In the genomic region with DNA sequence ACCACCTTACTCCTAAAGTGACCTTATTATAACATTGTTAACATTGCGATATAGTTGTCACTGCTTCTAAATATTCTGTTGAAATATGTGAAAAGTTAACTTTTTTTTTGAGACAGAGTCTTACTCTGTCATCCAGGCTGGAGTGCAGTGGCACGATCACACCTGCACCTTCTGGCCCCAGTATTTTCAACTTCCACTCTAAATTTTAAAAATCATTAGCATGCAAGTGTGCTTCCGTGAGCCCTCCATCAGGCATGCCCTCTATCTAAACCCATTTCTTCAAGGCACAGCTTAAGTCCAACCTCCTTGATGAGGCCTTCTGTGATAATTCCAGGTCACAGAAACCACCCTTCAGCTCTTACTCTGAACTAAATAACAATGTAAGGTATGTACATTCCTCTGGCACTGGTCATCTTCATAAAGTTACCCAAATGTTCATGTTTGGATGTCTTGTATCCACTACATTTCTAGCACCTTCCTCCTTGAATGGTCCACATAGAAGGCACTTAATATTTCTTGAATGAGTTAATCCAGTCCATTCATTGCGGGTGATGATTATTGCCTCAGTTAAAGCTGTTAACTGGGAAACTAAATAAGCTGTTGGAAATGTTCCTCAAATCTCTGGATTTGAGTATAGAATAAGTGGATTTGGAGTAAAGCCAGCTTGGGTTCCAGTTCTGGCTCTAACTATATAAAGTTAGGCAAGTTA, we compare ENCODE assay signal across 12 cellular contexts. TPM values are rescaled to one million over a fixed set of nuclear protein-coding genes. Genes with fewer than 3 reads are reported as not detected.
DNase-seq lines count a peak whose midpoint lies in the region; ATAC-seq and TF ChIP-seq lines count a peak whose summit lies in the region.
"Had no signal": no experiment of that assay in that cellular context is flagged by ENCODE, and none has a peak within 500 bp of the region (broad histone marks: within the 10 kb centered on the region; RNA-seq: fewer than 3 reads in every experiment).

No MANE protein-coding gene starts in this region.

- no TSS peak for BruUV-seq in HCT116 (replicated peaks; lab: Mats Ljungman, UMichigan)

- DNase-seq in HCT116 (ENCODE audit: low read depth, low spot score) = no peak
- no peak for DNase-seq in activated CD8-positive, alpha-beta T cell treated with anti-CD3 and anti-CD28 coated beads for 36 hours
- DNase-seq in iris pigment epithelial cell (ENCODE audit: low read depth) = peak; percentile 66
- no peak for DNase-seq in HUDEP-2 (lab: John Stamatoyannopoulos, UW; ENCODE audit: unreplicated experiment in 76 of 76)
- no peak for DNase-seq in NCI-H1105 (lab: John Stamatoyannopoulos, UW)
- DNase-seq in HuH-7 (ENCODE audit: low spot score) = no peak
- DNase-seq: dermis blood vessel endothelial cell, kidney, OCI-M1, retina had no signal

- no peaks in the 10 kb centered on the region for H3K9me2 ChIP-seq in HCT116 (ENCODE audit: insufficient read depth)

- no peak for TF ChIP-seq CTCF in HCT116 (IDR thresholded peaks at IDR 0.05 in 2 of 3, conservative IDR thresholded peaks at IDR 0.05 in 1 of 3; ENCODE audit: borderline replicate concordance in 1 of 3, insufficient read depth in 1 of 3, low read depth in 2 of 3, low read length in 2 of 3)
- no peak for TF ChIP-seq CTCF in activated CD8-positive, alpha-beta T cell treated with anti-CD3 and anti-CD28 coated beads for 36 hours (IDR thresholded peaks at IDR 0.05)

- intact Hi-C loops in HCT116 (cut with micrococcal nuclease) = no loop called here
- intact Hi-C loops in activated CD8-positive, alpha-beta T cell treated with anti-CD3 and anti-CD28 coated beads for 36 hours (cut with micrococcal nuclease) = loop anchor here (10.0 kb wide), 1 partner anchor 217 kb away; no protein-coding TSS in a partner anchor

- 0 out of 2 replicates have a peak, but pooled peaks cover 4% of the 10 kb centered on the region for H3K9me3 ChIP-seq in BLaER1
- no peaks in the 10 kb centered on the region for H3K9me3 ChIP-seq in HCT116 (ENCODE audit: control insufficient read depth in 1 of 2, insufficient read depth in 1 of 2, low read depth in 1 of 2, low read length in 2 of 2)

- peak overlapping the region; percentile 3 for H3K27ac Mint-ChIP-seq in activated CD8-positive, alpha-beta T cell treated with anti-CD3 and anti-CD28 coated beads for 36 hours

- CTCF ChIA-PET in HCT116 (lab: Charles Lee) = no interaction called here
- CTCF ChIA-PET in activated CD8-positive, alpha-beta T cell treated with anti-CD3 and anti-CD28 coated beads for 36 hours (lab: Charles Lee) = interaction anchor here (1.0 to 4.0 kb wide), 5 partner anchors 9 to 146 kb away, joined by 3 to 20 read pairs (median 4); no protein-coding TSS in a partner anchor

- no peaks in the 10 kb centered on the region for H3K27me3 Mint-ChIP-seq in activated CD8-positive, alpha-beta T cell treated with anti-CD3 and anti-CD28 coated beads for 36 hours

- RAD21 ChIA-PET in HCT116 (lab: Charles Lee; ENCODE audit: low non-redundant PET in 1 of 2, low total read pairs in 2 of 2, uncharacterized antibody in 2 of 2, unreplicated experiment in 2 of 2) = no interaction called here

- H3K4me1 Mint-ChIP-seq in activated CD8-positive, alpha-beta T cell treated with anti-CD3 and anti-CD28 coated beads for 36 hours (ENCODE audit: low read depth) = peaks cover 60% of the 10 kb centered on the region

- H3K27ac ChIP-seq in BLaER1 (no peak overlapping the region), HCT116 (ENCODE audit: low read depth, low read length) (no peak overlapping the region)

- H3K79me2 ChIP-seq in HCT116 (ENCODE audit: insufficient read depth, low read length) = no peaks in the 10 kb centered on the region

- H3K4me1 ChIP-seq in BLaER1 (peaks cover 73% of the 10 kb centered on the region), HCT116 (ENCODE audit: control insufficient read depth in 1 of 2, insufficient read depth in 2 of 2, low read length in 2 of 2) (peaks cover 4 to 11% of the 10 kb centered on the region in 2 experiments)

- POLR2A ChIA-PET in HCT116 (lab: Charles Lee) = no interaction called here
- POLR2A ChIA-PET in activated CD8-positive, alpha-beta T cell treated with anti-CD3 and anti-CD28 coated beads for 36 hours (lab: Charles Lee) = interaction anchor here (0.6 to 2.5 kb wide), 3 partner anchors 38 to 159 kb away, joined by 3 to 7 read pairs (median 4); a partner anchor contains a TSS

- ATAC-seq in HCT116 = peak; percentile 42; the same call in 1 of the 2 replicates
- no peak for ATAC-seq in activated CD8-positive, alpha-beta T cell treated with anti-CD3 and anti-CD28 coated beads for 36 hours
- ATAC-seq in activated CD4-positive, CD25-positive, alpha-beta regulatory T cell treated with anti-CD3 and anti-CD28 coated beads, Interleukin-2, amount 50 U/mL, for 24 hours = no peak

- H3K4me3 Mint-ChIP-seq in activated CD8-positive, alpha-beta T cell treated with anti-CD3 and anti-CD28 coated beads for 36 hours = no peak overlapping the region

- H3K9ac ChIP-seq in BLaER1 (no peak overlapping the region), HCT116 (ENCODE audit: low read length) (no peak overlapping the region)

- H3K27me3 ChIP-seq in BLaER1 = no peaks in the 10 kb centered on the region
- H3K27me3 ChIP-seq in HCT116 (ENCODE audit: insufficient read depth, low read length) = no peaks in the 10 kb centered on the region

- H2AFZ ChIP-seq in HCT116 (ENCODE audit: low read depth, low read length, poor library complexity, severe bottlenecking) = no peak overlapping the region

- H3K4me3 ChIP-seq in BLaER1 (no peak overlapping the region), HCT116 (replicated peaks in 1 of 2; ENCODE audit: low read depth in 1 of 2, low read length in 2 of 2) (no peak overlapping the region)

- H3K36me3 Mint-ChIP-seq in activated CD8-positive, alpha-beta T cell treated with anti-CD3 and anti-CD28 coated beads for 36 hours (ENCODE audit: low read depth) = no peaks in the 10 kb centered on the region

- H3K36me3 ChIP-seq in BLaER1 (no peaks in the 10 kb centered on the region), HCT116 (ENCODE audit: control insufficient read depth in 1 of 2, insufficient read depth in 2 of 2, low read length in 2 of 2) (no peaks in the 10 kb centered on the region)

- no peak for TF ChIP-seq POLR2A in HCT116 (IDR thresholded peaks at IDR 0.05; ENCODE audit: borderline replicate concordance, extremely low read depth, insufficient read depth, insufficient read length)

- H3K9me3 Mint-ChIP-seq in activated CD8-positive, alpha-beta T cell treated with anti-CD3 and anti-CD28 coated beads for 36 hours = no peaks in the 10 kb centered on the region

- no peaks in the 10 kb centered on the region for H4K20me1 ChIP-seq in BLaER1
- H4K20me1 ChIP-seq in HCT116 (ENCODE audit: insufficient read depth) = no peaks in the 10 kb centered on the region

- TF ChIP-seq RAD21 in HCT116 (IDR thresholded peaks at IDR 0.05; ENCODE audit: low read depth) = no peak

- peak overlapping the region; percentile 75 for H3K4me2 ChIP-seq in BLaER1
- H3K4me2 ChIP-seq in HCT116 (ENCODE audit: low read length) = no peak overlapping the region

TF ChIP-seq in HCT116, 20 proteins besides CTCF, POLR2A, EP300 and RAD21:
- TF ChIP-seq, protein P1, sequence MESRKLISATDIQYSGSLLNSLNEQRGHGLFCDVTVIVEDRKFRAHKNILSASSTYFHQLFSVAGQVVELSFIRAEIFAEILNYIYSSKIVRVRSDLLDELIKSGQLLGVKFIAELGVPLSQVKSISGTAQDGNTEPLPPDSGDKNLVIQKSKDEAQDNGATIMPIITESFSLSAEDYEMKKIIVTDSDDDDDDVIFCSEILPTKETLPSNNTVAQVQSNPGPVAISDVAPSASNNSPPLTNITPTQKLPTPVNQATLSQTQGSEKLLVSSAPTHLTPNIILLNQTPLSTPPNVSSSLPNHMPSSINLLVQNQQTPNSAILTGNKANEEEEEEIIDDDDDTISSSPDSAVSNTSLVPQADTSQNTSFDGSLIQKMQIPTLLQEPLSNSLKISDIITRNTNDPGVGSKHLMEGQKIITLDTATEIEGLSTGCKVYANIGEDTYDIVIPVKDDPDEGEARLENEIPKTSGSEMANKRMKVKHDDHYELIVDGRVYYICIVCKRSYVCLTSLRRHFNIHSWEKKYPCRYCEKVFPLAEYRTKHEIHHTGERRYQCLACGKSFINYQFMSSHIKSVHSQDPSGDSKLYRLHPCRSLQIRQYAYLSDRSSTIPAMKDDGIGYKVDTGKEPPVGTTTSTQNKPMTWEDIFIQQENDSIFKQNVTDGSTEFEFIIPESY (IDR thresholded peaks at IDR 0.05; ENCODE audit: extremely low read depth, insufficient replicate concordance, low read length) = no peak
- TF ChIP-seq CBX3 (IDR thresholded peaks at IDR 0.05; ENCODE audit: low read depth) (no peak), SP1 (IDR thresholded peaks at IDR 0.05; ENCODE audit: low read depth) (no peak)
TF ChIP-seq in HCT116: peak in this region for 0.

RNA-seq across cellular contexts. Expression of a gene that starts 38.6 kb away (rescaled TPM):
- total RNA-seq in HCT116 (2021; ENCODE audit: unreplicated experiment) = 19.7 TPM
- 5.1 and 6.6 TPM in 2 replicates for polyA plus RNA-seq in HCT116 (2012)
- total RNA-seq in activated CD8-positive, alpha-beta T cell treated with anti-CD3 and anti-CD28 coated beads for 36 hours = 10 to 100 TPM; 51.7 to 52.4 TPM
